In genomic region chr10:32983333-32983909, GRCh38 we compare ENCODE assay signal across 11 cellular contexts. TPM values are rescaled to one million over a fixed set of nuclear protein-coding genes. Genes with fewer than 3 reads are reported as not detected.
A peak's percentile ranks its signal among the peaks of the same experiment; 100 is the strongest.
DNase-seq lines count a peak whose midpoint lies in the region; ATAC-seq, FAIRE-seq and TF ChIP-seq lines count a peak whose summit lies in the region.
"Had no signal": no experiment of that assay in that cellular context is flagged by ENCODE, and none has a peak within 500 bp of the region (broad histone marks: within the 10 kb centered on the region; RNA-seq: fewer than 3 reads in every experiment).

No MANE protein-coding gene starts in this region.

- H3K4me1 ChIP-seq in mesenchymal stem cell (ENCODE audit: control insufficient read depth, insufficient read depth, low read depth, low read length): peaks cover 22% of the 10 kb centered on the region

- peak overlapping the region; percentile 80 to 94 for H3K18ac ChIP-seq in mesenchymal stem cell (ENCODE audit: low read depth in 1 of 2, low read length in 2 of 2)

- H3K36me3 ChIP-seq in mesenchymal stem cell (ENCODE audit: control insufficient read depth in 1 of 2, insufficient read depth in 2 of 2, low read depth in 1 of 2, low read length in 2 of 2): peaks cover 3 to 4% of the 10 kb centered on the region in 2 experiments
- H3K36me3 ChIP-seq: neutrophil had no signal

- H3K4ac ChIP-seq in mesenchymal stem cell (ENCODE audit: low read depth in 1 of 2, low read length in 2 of 2): peak overlapping the region in 1 of 2 experiments; percentile 42

- ATAC-seq in HG03139 (IDR thresholded peaks at IDR 0.05; ENCODE audit: unreplicated experiment) (no peak), GM18519 (IDR thresholded peaks at IDR 0.05; ENCODE audit: low FRiP score, unreplicated experiment) (no peak)
- ATAC-seq: GM12878 had no signal

- CTCF ChIA-PET in AG04449 (lab: Yijun Ruan, JAX): interaction anchor here (2.0 to 2.2 kb wide), 2 partner anchors 24 to 26 kb away, joined by 6 to 13 read pairs; no protein-coding TSS in a partner anchor

- DNase-seq in AG04449 (ENCODE audit: low read depth, low spot score): peak; percentile 81
- DNase-seq in HTR-8/SVneo (ENCODE audit: insufficient read length, low spot score): peak; percentile 73
- DNase-seq in astrocyte of the hippocampus (ENCODE audit: low read depth, low spot score): peak; percentile 93
- peak; percentile 96 for DNase-seq in mesenchymal stem cell
- no peak for DNase-seq in inferior parietal cortex (ENCODE audit: extremely low spot score)
- DNase-seq in hippocampal formation (lab: John Stamatoyannopoulos, UW): no peak
- DNase-seq: KBM-7 had no signal

- POLR2A ChIA-PET in AG04449 (lab: Yijun Ruan, JAX): interaction anchor here (0.6 to 1.9 kb wide), 6 partner anchors 12 to 679 kb away, joined by 4 to 6 read pairs (median 4); no protein-coding TSS in a partner anchor

- H2BK5ac ChIP-seq in mesenchymal stem cell (ENCODE audit: low read depth, low read length, poor library complexity, severe bottlenecking): peak overlapping the region; percentile 84

- peak overlapping the region; percentile 99 for H3K27ac ChIP-seq in mesenchymal stem cell (ENCODE audit: low read length, poor library complexity, severe bottlenecking)
- H3K27ac ChIP-seq: neutrophil had no signal

- peak; percentile 62 for FAIRE-seq in HTR-8/SVneo (lab: Jason Lieb, UNC)
- FAIRE-seq: GM12878 had no signal

- peaks cover 3% of the 10 kb centered on the region for H3K79me1 ChIP-seq in mesenchymal stem cell (replicated peaks; ENCODE audit: low read length, poor library complexity, severe bottlenecking)

- no peaks in the 10 kb centered on the region for H3K9me3 ChIP-seq in mesenchymal stem cell (ENCODE audit: control insufficient read depth, low read length)
- H3K9me3 ChIP-seq: neutrophil had no signal

- H2AFZ ChIP-seq in mesenchymal stem cell (ENCODE audit: low read depth, low read length): no peak overlapping the region

- H3K27me3 ChIP-seq in mesenchymal stem cell (ENCODE audit: control insufficient read depth in 1 of 2, insufficient read depth in 1 of 2, low read length in 2 of 2): no peaks in the 10 kb centered on the region

- peak overlapping the region; percentile 100 for H2AK5ac ChIP-seq in mesenchymal stem cell (ENCODE audit: low read length, severe bottlenecking)

- no peak overlapping the region for H2BK120ac ChIP-seq in mesenchymal stem cell (ENCODE audit: low read depth, low read length)

- H4K8ac ChIP-seq in mesenchymal stem cell (ENCODE audit: low read length): peak overlapping the region; percentile 73

- no CpG with 5 or more reads among the region's 3 CpGs for WGBS in mesenchymal stem cell

- H3K23ac ChIP-seq in mesenchymal stem cell (ENCODE audit: low read length in 2 of 2): no peak overlapping the region

- H3K9ac ChIP-seq in mesenchymal stem cell (ENCODE audit: low read length): peak overlapping the region; percentile 97

- no peak overlapping the region for H2BK12ac ChIP-seq in mesenchymal stem cell (ENCODE audit: low read length in 2 of 2)

- H3K4me3 ChIP-seq in AG04449 (ENCODE audit: low read depth, low read length) (no peak overlapping the region), mesenchymal stem cell (ENCODE audit: insufficient read depth in 1 of 2, low read depth in 1 of 2, low read length in 2 of 2) (peak overlapping the region in 1 of 2 experiments; percentile 59)
- H3K4me3 ChIP-seq: GM12878 had no signal

- no peak for TF ChIP-seq CTCF in AG04449 (IDR thresholded peaks at IDR 0.05; ENCODE audit: insufficient read depth, low read length, missing control alignments)

- peak overlapping the region; percentile 75 for H4K91ac ChIP-seq in mesenchymal stem cell (ENCODE audit: low read length)

- H3K14ac ChIP-seq in mesenchymal stem cell (ENCODE audit: low read length in 2 of 2): no peak overlapping the region

- H3K4me2 ChIP-seq in mesenchymal stem cell (ENCODE audit: low read length, poor library complexity, severe bottlenecking): no peak overlapping the region

- no peak overlapping the region for H2BK15ac ChIP-seq in mesenchymal stem cell (ENCODE audit: low read depth, poor library complexity, severe bottlenecking)

RNA-seq across cellular contexts. Expression of gene ITGB1, which starts 25.4 kb away (rescaled TPM):
- 1,059 TPM for polyA plus RNA-seq in mesenchymal stem cell (2013, experiment 1 of 2)
- 1,073 TPM for polyA plus RNA-seq in mesenchymal stem cell (2013, experiment 2 of 2)

Comparison
In these comparisons a context has a peak if more than half of its experiments do, and no peak if none do; other contexts are left out.
1. DNase-seq: peak in AG04449 (single experiment), HTR-8/SVneo (single experiment), astrocyte of the hippocampus (single experiment) and mesenchymal stem cell (single experiment); none in inferior parietal cortex (single experiment) and hippocampal formation (0 of 2).